ENCODE assay signal across 15 cellular contexts in genomic region chr4:85399270-85399669, GRCh38.
DNase-seq lines count a peak whose midpoint lies in the region; ATAC-seq, FAIRE-seq and TF ChIP-seq lines count a peak whose summit lies in the region.
"Had no signal": no experiment of that assay in that cellular context is flagged by ENCODE, and none has a peak within 500 bp of the region (broad histone marks: within the 10 kb centered on the region; RNA-seq: fewer than 3 reads in every experiment).

No MANE protein-coding gene starts in this region.

- SMC1A ChIA-PET in GM12878 (lab: Charles Lee; ENCODE audit: uncharacterized antibody, unreplicated experiment): no interaction called here

- BruUV-seq in GM12878 (replicated peaks; lab: Mats Ljungman, UMichigan): no TSS peak

- TF ChIP-seq CTCF in GM12878 (IDR thresholded peaks at IDR 0.05 in 2 of 3, conservative IDR thresholded peaks at IDR 0.05 in 1 of 3; ENCODE audit: control insufficient read depth in 2 of 3, extremely low read depth in 1 of 3, insufficient read depth in 1 of 3, low read depth in 3 of 3, low read length in 3 of 3) (no peak), H9 (conservative IDR thresholded peaks at IDR 0.05) (no peak)

- H4K5ac ChIP-seq in H9 (ENCODE audit: insufficient read length, low read depth, low read length): no peak overlapping the region

- no peak for TF ChIP-seq POLR2A in GM12878 (IDR thresholded peaks at IDR 0.05; ENCODE audit: low read depth, low read length)

- TF ChIP-seq EP300 in GM12878 (IDR thresholded peaks at IDR 0.05; ENCODE audit: borderline replicate concordance in 1 of 2, control insufficient read depth in 1 of 2, low read depth in 2 of 2, low read length in 2 of 2): no peak

- no peaks in the 10 kb centered on the region for H3K79me1 ChIP-seq in H9 (ENCODE audit: insufficient read depth, low read depth, low read length, poor library complexity, severe bottlenecking)

- no peak overlapping the region for H4K91ac ChIP-seq in H9 (ENCODE audit: insufficient read length, low read depth, low read length)

- no peak for TF ChIP-seq RAD21 in GM12878 (IDR thresholded peaks at IDR 0.05; ENCODE audit: insufficient read depth, low read depth, low read length)

- peak; percentile 65 for ATAC-seq in GM18909 (IDR thresholded peaks at IDR 0.05; ENCODE audit: poor library complexity, unreplicated experiment)
- peak; percentile 63 for ATAC-seq in GM21825 (IDR thresholded peaks at IDR 0.05; ENCODE audit: unreplicated experiment)
- peak; percentile 68 for ATAC-seq in HG03159 (IDR thresholded peaks at IDR 0.05; ENCODE audit: unreplicated experiment)
- ATAC-seq in GM12878: peak; percentile 28; the same call in 2 of the 3 replicates

- intact Hi-C loops in GM12878 (cut with micrococcal nuclease; ENCODE audit: unreplicated experiment): no loop called here

- no peaks in the 10 kb centered on the region; a peak in 1 of 5 replicates for H3K9me3 Mint-ChIP-seq in H9

- H3K4ac ChIP-seq in H9 (ENCODE audit: low read depth, low read length): no peak overlapping the region

- H2BK20ac ChIP-seq in H9 (ENCODE audit: low read depth, low read length, poor library complexity, severe bottlenecking): no peak overlapping the region

- no peaks in the 10 kb centered on the region for H3K4me1 Mint-ChIP-seq in H9

- RAD21 ChIA-PET in GM12878 (lab: Charles Lee; ENCODE audit: unreplicated experiment): no interaction called here

- no peaks in the 10 kb centered on the region; a peak in 1 of 4 replicates for H3K27me3 ChIP-seq in GM12878 (replicated peaks in 1 of 2; ENCODE audit: control insufficient read depth in 2 of 2, insufficient read depth in 2 of 2, low read length in 1 of 2)
- H3K27me3 ChIP-seq in H9 (ENCODE audit: insufficient read depth, low read length): no peaks in the 10 kb centered on the region
- H3K27me3 ChIP-seq: SJCRH30 had no signal

- POLR2A ChIA-PET in GM12878 (lab: Charles Lee): no interaction called here

- no peak for DNase-seq in GM12878 (ENCODE audit: low read depth, low spot score)
- DNase-seq in NCI-H1092 treated with DMSO at 0.1 percent for 48 hours (lab: John Stamatoyannopoulos, UW): no peak
- DNase-seq in H9: no peak
- DNase-seq in NCI-H82 (lab: John Stamatoyannopoulos, UW): no peak
- DNase-seq in cerebellum (ENCODE audit: low spot score): no peak
- DNase-seq: C1 segment of cervical spinal cord, head of caudate nucleus, NCI-H1417 treated with DMSO at 0.1 percent for 48 hours, NCI-H526 treated with DMSO at 0.1 percent for 48 hours, SJCRH30 had no signal

- H3K79me2 ChIP-seq in GM12878 (ENCODE audit: control insufficient read depth, insufficient read depth, low read length) (no peaks in the 10 kb centered on the region), H9 (ENCODE audit: insufficient read depth, low read length) (no peaks in the 10 kb centered on the region)

- H3K23ac ChIP-seq in H9 (ENCODE audit: insufficient read length, low read depth, low read length): no peak overlapping the region

- 0 out of 2 replicates have a peak overlapping the region, but pooled peaks have one; percentile 3 for H3K4me3 ChIP-seq in GM12878
- H3K4me3 ChIP-seq: SJCRH30 had no signal

- no peak overlapping the region for H4K8ac ChIP-seq in H9 (replicated peaks; ENCODE audit: insufficient read length, low read depth, low read length)

- CTCF ChIA-PET in GM12878 (lab: Yijun Ruan, JAX): interaction anchor here (0.7 to 0.8 kb wide), 2 partner anchors 28 to 315 kb away, joined by 3 read pairs; no protein-coding TSS in a partner anchor

- no peak overlapping the region for H2BK120ac ChIP-seq in H9 (ENCODE audit: low read depth, low read length, poor library complexity, severe bottlenecking)

- no peaks in the 10 kb centered on the region for H3K23me2 ChIP-seq in H9 (ENCODE audit: insufficient read length, low read depth, low read length, poor library complexity, severe bottlenecking)

- no peaks in the 10 kb centered on the region for H3K9me3 ChIP-seq in GM12878 (replicated peaks; ENCODE audit: control insufficient read depth, insufficient read depth, low read length)
- H3K9me3 ChIP-seq in H9 (ENCODE audit: control insufficient read depth, low read depth, low read length): no peaks in the 10 kb centered on the region

- no peak overlapping the region for H2BK12ac ChIP-seq in H9 (ENCODE audit: insufficient read length, low read depth, low read length)

- H2AK5ac ChIP-seq in H9 (ENCODE audit: insufficient read length, low read length): no peak overlapping the region

- H3K4me1 ChIP-seq in GM12878 (ENCODE audit: control insufficient read depth, insufficient read depth, low read length) (no peaks in the 10 kb centered on the region), H9 (ENCODE audit: insufficient read depth, low read length) (no peaks in the 10 kb centered on the region)

- H3K36me3 ChIP-seq in GM12878 (ENCODE audit: control insufficient read depth in 2 of 2, insufficient read depth in 2 of 2, low read length in 1 of 2): no peaks in the 10 kb centered on the region
- H3K36me3 ChIP-seq: SJCRH30 had no signal

- 0% methylated on average over 2 of the region's 2 CpGs for WGBS in GM12878 (ENCODE audit: insufficient coverage, insufficient replicate concordance, low lambda C conversion rate, missing lambda C conversion rate)
- no CpG with 5 or more reads among the region's 2 CpGs for WGBS in H9 (ENCODE audit: extremely low coverage, insufficient read length, low lambda C conversion rate)

- H3T11ph ChIP-seq in H9 (ENCODE audit: low read length): no peak overlapping the region

- H2AFZ ChIP-seq in GM12878 (ENCODE audit: control insufficient read depth, low read depth, low read length) (no peak overlapping the region), H9 (ENCODE audit: low read length) (no peak overlapping the region)

- H3K27ac ChIP-seq in GM12878 (ENCODE audit: control insufficient read depth, insufficient read depth) (no peak overlapping the region), H9 (ENCODE audit: insufficient read length, low read depth, low read length) (no peak overlapping the region)
- H3K27ac ChIP-seq: SJCRH30, VCaP had no signal

- H3K27ac Mint-ChIP-seq in H9: no peak overlapping the region

- H3K18ac ChIP-seq in H9 (ENCODE audit: insufficient read length, low read depth, low read length): no peak overlapping the region

- H2BK15ac ChIP-seq in H9 (ENCODE audit: low read depth, low read length): no peak overlapping the region

- no peak overlapping the region for H3K14ac ChIP-seq in H9 (ENCODE audit: insufficient read depth, low read length)

- H4K20me1 ChIP-seq in GM12878 (ENCODE audit: control insufficient read depth, insufficient read depth) (no peaks in the 10 kb centered on the region), H9 (ENCODE audit: control insufficient read depth, insufficient read depth, insufficient read length) (no peaks in the 10 kb centered on the region)

- no peak overlapping the region for H3K4me3 Mint-ChIP-seq in H9

- H3K27me3 Mint-ChIP-seq in H9 (ENCODE audit: low read depth): no peaks in the 10 kb centered on the region

- peak; percentile 62 for FAIRE-seq in GM12878 (lab: Jason Lieb, UNC)
- FAIRE-seq: endometrium had no signal

- in situ Hi-C loops in GM12878 (cut with MboI): no loop called here

- H3K9ac ChIP-seq in GM12878 (ENCODE audit: control insufficient read depth, insufficient read depth, low read length) (no peak overlapping the region), H9 (ENCODE audit: extremely low read depth, insufficient read length, low read length) (no peak overlapping the region)

- H3K36me3 Mint-ChIP-seq in H9 (ENCODE audit: insufficient read depth in 1 of 3, low read depth in 3 of 3): no peaks in the 10 kb centered on the region

- 0 out of 2 replicates have a peak overlapping the region, but pooled peaks have one; percentile 15 for H3K4me2 ChIP-seq in GM12878 (ENCODE audit: control insufficient read depth, insufficient read depth)
- H3K4me2 ChIP-seq in H9 (ENCODE audit: insufficient read depth, insufficient read length, low read length): no peak overlapping the region

- H3K56ac ChIP-seq in H9 (ENCODE audit: insufficient read length, low read depth, low read length): no peak overlapping the region

- H2BK5ac ChIP-seq in H9 (ENCODE audit: insufficient read length, low read length): no peak overlapping the region

TF ChIP-seq in GM12878, 131 proteins besides CTCF, POLR2A, EP300 and RAD21:
- TF ChIP-seq JUNB (IDR thresholded peaks at IDR 0.05): peak; percentile 56
- TF ChIP-seq, protein P1, sequence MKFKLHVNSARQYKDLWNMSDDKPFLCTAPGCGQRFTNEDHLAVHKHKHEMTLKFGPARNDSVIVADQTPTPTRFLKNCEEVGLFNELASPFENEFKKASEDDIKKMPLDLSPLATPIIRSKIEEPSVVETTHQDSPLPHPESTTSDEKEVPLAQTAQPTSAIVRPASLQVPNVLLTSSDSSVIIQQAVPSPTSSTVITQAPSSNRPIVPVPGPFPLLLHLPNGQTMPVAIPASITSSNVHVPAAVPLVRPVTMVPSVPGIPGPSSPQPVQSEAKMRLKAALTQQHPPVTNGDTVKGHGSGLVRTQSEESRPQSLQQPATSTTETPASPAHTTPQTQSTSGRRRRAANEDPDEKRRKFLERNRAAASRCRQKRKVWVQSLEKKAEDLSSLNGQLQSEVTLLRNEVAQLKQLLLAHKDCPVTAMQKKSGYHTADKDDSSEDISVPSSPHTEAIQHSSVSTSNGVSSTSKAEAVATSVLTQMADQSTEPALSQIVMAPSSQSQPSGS (IDR thresholded peaks at IDR 0.05; ENCODE audit: low read length): peak; percentile 13; the same call in 1 of the 2 replicates
- 0 out of 2 replicates have a peak, but pooled peaks have one; percentile 55 for TF ChIP-seq MEF2A (IDR thresholded peaks at IDR 0.05; ENCODE audit: insufficient read depth, low read depth, low read length)
- TF ChIP-seq POLR2AphosphoS2 (IDR thresholded peaks at IDR 0.05; ENCODE audit: low read depth, low read length): no peak
- TF ChIP-seq NFIC (IDR thresholded peaks at IDR 0.05; ENCODE audit: low read depth, low read length): 0 out of 2 replicates have a peak, but pooled peaks have one; percentile 46
